ENCODE assay signal across 1 cellular context in the genomic region with DNA sequence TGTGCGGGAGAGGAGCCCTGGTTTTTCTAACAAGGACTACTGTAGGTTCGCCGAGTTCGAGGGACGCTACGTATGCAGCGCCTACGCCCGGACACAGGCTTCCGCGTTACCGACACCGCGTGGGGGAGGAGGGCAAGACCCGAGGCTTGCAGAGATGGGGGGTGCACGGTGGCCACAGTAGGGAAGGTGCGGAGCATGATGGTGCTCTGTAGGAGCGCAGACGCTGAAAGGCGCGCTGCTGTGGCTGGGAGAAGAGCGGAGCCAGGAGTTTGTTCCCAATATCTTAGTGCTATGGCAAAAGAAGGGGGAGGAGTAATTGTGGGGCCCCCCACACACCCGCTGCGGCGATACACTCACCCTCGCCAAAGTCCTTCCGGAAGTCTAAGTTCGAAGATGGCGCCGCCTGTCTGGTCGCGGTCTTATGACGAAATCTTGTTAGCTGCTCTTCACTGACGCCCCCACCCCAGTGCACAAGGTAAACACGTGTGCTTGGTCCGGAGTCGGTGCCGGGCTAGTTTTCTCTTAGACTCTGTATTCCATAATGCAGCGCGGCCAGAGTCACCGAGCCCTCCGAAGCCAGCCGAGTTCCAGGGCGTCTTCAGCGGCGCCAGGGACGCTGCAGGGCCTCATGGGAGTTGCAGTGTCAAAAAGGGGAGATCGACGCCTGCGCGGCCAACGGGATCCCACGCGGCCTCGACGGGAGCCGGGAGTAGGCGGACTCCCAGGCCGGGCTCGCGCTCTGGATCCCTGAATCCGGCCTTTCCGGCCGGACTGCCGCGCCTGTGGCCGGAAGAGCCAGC.
TF ChIP-seq lines count a peak whose summit lies in the region.

A gene with protein sequence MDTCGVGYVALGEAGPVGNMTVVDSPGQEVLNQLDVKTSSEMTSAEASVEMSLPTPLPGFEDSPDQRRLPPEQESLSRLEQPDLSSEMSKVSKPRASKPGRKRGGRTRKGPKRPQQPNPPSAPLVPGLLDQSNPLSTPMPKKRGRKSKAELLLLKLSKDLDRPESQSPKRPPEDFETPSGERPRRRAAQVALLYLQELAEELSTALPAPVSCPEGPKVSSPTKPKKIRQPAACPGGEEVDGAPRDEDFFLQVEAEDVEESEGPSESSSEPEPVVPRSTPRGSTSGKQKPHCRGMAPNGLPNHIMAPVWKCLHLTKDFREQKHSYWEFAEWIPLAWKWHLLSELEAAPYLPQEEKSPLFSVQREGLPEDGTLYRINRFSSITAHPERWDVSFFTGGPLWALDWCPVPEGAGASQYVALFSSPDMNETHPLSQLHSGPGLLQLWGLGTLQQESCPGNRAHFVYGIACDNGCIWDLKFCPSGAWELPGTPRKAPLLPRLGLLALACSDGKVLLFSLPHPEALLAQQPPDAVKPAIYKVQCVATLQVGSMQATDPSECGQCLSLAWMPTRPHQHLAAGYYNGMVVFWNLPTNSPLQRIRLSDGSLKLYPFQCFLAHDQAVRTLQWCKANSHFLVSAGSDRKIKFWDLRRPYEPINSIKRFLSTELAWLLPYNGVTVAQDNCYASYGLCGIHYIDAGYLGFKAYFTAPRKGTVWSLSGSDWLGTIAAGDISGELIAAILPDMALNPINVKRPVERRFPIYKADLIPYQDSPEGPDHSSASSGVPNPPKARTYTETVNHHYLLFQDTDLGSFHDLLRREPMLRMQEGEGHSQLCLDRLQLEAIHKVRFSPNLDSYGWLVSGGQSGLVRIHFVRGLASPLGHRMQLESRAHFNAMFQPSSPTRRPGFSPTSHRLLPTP (minus strand): TSS at position 383 of the 800 bp plus-strand sequence. CDS start 13,210 bp downstream, outside the sequence.

TF ChIP-seq in WTC11, 78 proteins besides CTCF, POLR2A, EP300 and RAD21 (continued from another document and continues in another):
- TF ChIP-seq, protein P1, sequence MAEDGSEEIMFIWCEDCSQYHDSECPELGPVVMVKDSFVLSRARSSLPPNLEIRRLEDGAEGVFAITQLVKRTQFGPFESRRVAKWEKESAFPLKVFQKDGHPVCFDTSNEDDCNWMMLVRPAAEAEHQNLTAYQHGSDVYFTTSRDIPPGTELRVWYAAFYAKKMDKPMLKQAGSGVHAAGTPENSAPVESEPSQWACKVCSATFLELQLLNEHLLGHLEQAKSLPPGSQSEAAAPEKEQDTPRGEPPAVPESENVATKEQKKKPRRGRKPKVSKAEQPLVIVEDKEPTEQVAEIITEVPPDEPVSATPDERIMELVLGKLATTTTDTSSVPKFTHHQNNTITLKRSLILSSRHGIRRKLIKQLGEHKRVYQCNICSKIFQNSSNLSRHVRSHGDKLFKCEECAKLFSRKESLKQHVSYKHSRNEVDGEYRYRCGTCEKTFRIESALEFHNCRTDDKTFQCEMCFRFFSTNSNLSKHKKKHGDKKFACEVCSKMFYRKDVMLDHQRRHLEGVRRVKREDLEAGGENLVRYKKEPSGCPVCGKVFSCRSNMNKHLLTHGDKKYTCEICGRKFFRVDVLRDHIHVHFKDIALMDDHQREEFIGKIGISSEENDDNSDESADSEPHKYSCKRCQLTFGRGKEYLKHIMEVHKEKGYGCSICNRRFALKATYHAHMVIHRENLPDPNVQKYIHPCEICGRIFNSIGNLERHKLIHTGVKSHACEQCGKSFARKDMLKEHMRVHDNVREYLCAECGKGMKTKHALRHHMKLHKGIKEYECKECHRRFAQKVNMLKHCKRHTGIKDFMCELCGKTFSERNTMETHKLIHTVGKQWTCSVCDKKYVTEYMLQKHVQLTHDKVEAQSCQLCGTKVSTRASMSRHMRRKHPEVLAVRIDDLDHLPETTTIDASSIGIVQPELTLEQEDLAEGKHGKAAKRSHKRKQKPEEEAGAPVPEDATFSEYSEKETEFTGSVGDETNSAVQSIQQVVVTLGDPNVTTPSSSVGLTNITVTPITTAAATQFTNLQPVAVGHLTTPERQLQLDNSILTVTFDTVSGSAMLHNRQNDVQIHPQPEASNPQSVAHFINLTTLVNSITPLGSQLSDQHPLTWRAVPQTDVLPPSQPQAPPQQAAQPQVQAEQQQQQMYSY (CRISPR knock-in tag; IDR thresholded peaks at IDR 0.05): peak; percentile 50; the same call in 1 of the 2 replicates
- TF ChIP-seq TP53 (CRISPR knock-in tag; IDR thresholded peaks at IDR 0.05): peak; percentile 72; the same call in 1 of the 2 replicates
- TF ChIP-seq FOXK1 (CRISPR knock-in tag; IDR thresholded peaks at IDR 0.05): peak; percentile 93
- TF ChIP-seq ERG (CRISPR knock-in tag; IDR thresholded peaks at IDR 0.05): no peak
- no peak for TF ChIP-seq NFATC4 (CRISPR knock-in tag; IDR thresholded peaks at IDR 0.05)
- no peak for TF ChIP-seq ZNF425 (CRISPR knock-in tag; conservative IDR thresholded peaks at IDR 0.05)
- no peak for TF ChIP-seq ESRRA (CRISPR knock-in tag; IDR thresholded peaks at IDR 0.05; ENCODE audit: borderline replicate concordance)
- no peak for TF ChIP-seq ZNF138 (CRISPR knock-in tag; conservative IDR thresholded peaks at IDR 0.05)
- no peak for TF ChIP-seq JAZF1 (CRISPR knock-in tag; IDR thresholded peaks at IDR 0.05)
- TF ChIP-seq, protein P2, sequence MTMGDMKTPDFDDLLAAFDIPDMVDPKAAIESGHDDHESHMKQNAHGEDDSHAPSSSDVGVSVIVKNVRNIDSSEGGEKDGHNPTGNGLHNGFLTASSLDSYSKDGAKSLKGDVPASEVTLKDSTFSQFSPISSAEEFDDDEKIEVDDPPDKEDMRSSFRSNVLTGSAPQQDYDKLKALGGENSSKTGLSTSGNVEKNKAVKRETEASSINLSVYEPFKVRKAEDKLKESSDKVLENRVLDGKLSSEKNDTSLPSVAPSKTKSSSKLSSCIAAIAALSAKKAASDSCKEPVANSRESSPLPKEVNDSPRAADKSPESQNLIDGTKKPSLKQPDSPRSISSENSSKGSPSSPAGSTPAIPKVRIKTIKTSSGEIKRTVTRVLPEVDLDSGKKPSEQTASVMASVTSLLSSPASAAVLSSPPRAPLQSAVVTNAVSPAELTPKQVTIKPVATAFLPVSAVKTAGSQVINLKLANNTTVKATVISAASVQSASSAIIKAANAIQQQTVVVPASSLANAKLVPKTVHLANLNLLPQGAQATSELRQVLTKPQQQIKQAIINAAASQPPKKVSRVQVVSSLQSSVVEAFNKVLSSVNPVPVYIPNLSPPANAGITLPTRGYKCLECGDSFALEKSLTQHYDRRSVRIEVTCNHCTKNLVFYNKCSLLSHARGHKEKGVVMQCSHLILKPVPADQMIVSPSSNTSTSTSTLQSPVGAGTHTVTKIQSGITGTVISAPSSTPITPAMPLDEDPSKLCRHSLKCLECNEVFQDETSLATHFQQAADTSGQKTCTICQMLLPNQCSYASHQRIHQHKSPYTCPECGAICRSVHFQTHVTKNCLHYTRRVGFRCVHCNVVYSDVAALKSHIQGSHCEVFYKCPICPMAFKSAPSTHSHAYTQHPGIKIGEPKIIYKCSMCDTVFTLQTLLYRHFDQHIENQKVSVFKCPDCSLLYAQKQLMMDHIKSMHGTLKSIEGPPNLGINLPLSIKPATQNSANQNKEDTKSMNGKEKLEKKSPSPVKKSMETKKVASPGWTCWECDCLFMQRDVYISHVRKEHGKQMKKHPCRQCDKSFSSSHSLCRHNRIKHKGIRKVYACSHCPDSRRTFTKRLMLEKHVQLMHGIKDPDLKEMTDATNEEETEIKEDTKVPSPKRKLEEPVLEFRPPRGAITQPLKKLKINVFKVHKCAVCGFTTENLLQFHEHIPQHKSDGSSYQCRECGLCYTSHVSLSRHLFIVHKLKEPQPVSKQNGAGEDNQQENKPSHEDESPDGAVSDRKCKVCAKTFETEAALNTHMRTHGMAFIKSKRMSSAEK (CRISPR knock-in tag; IDR thresholded peaks at IDR 0.05; ENCODE audit: borderline replicate concordance): no peak
- TF ChIP-seq AR (CRISPR knock-in tag; IDR thresholded peaks at IDR 0.05): no peak
- TF ChIP-seq ZNF263 (CRISPR knock-in tag; IDR thresholded peaks at IDR 0.05; ENCODE audit: low read depth): no peak
- no peak for TF ChIP-seq CREB1 (CRISPR knock-in tag; IDR thresholded peaks at IDR 0.05)
- TF ChIP-seq TEAD1 (CRISPR knock-in tag; IDR thresholded peaks at IDR 0.05): 0 out of 2 replicates have a peak, but pooled peaks have one; percentile 38
- TF ChIP-seq KAT7 (CRISPR knock-in tag; IDR thresholded peaks at IDR 0.05; ENCODE audit: borderline replicate concordance): peak; percentile 34; the same call in 1 of the 2 replicates
- TF ChIP-seq ZSCAN18 (CRISPR knock-in tag; IDR thresholded peaks at IDR 0.05): no peak
- no peak for TF ChIP-seq MXD4 (CRISPR knock-in tag; IDR thresholded peaks at IDR 0.05; ENCODE audit: borderline replicate concordance)
- no peak for TF ChIP-seq ARID4B (CRISPR knock-in tag; IDR thresholded peaks at IDR 0.05; ENCODE audit: borderline replicate concordance)
- TF ChIP-seq ZNF416 (CRISPR knock-in tag; IDR thresholded peaks at IDR 0.05): no peak
- TF ChIP-seq ZNF317 (CRISPR knock-in tag; IDR thresholded peaks at IDR 0.05; ENCODE audit: borderline replicate concordance, low read depth): no peak
- peak; percentile 47 for TF ChIP-seq ETV6 (CRISPR knock-in tag; IDR thresholded peaks at IDR 0.05)
